In genomic region chr16:89361756-89362155, GRCh38 we compare ENCODE assay signal across 1 cellular context.
TF ChIP-seq lines count a peak whose summit lies in the region.

No MANE protein-coding gene starts in this region.

TF ChIP-seq in HepG2, 621 proteins besides CTCF, POLR2A, EP300 and RAD21 (continued from another document):
- no peak for TF ChIP-seq ZNF503 (CRISPR knock-in tag; IDR thresholded peaks at IDR 0.05)
- TF ChIP-seq KLF16 (CRISPR knock-in tag; IDR thresholded peaks at IDR 0.05) = no peak
- no peak for TF ChIP-seq NCOA2 (CRISPR knock-in tag; IDR thresholded peaks at IDR 0.05)
- no peak for TF ChIP-seq ZNF180 (CRISPR knock-in tag; IDR thresholded peaks at IDR 0.05; ENCODE audit: borderline replicate concordance, low read depth)
- no peak for TF ChIP-seq GTF2F1 (IDR thresholded peaks at IDR 0.05; ENCODE audit: low read length)
- TF ChIP-seq ZNF691 (CRISPR knock-in tag; IDR thresholded peaks at IDR 0.05; ENCODE audit: borderline replicate concordance, low read depth) = no peak
- no peak for TF ChIP-seq ZNF644 (CRISPR knock-in tag; IDR thresholded peaks at IDR 0.05; ENCODE audit: low read depth)
- no peak for TF ChIP-seq MBNL3 (CRISPR knock-in tag; conservative IDR thresholded peaks at IDR 0.05)
- no peak for TF ChIP-seq MEIS1 (CRISPR knock-in tag; IDR thresholded peaks at IDR 0.05; ENCODE audit: borderline replicate concordance)
- no peak for TF ChIP-seq ZNF850 (CRISPR knock-in tag; conservative IDR thresholded peaks at IDR 0.05)
